ENCODE assay signal across 8 cellular contexts in the genomic region with DNA sequence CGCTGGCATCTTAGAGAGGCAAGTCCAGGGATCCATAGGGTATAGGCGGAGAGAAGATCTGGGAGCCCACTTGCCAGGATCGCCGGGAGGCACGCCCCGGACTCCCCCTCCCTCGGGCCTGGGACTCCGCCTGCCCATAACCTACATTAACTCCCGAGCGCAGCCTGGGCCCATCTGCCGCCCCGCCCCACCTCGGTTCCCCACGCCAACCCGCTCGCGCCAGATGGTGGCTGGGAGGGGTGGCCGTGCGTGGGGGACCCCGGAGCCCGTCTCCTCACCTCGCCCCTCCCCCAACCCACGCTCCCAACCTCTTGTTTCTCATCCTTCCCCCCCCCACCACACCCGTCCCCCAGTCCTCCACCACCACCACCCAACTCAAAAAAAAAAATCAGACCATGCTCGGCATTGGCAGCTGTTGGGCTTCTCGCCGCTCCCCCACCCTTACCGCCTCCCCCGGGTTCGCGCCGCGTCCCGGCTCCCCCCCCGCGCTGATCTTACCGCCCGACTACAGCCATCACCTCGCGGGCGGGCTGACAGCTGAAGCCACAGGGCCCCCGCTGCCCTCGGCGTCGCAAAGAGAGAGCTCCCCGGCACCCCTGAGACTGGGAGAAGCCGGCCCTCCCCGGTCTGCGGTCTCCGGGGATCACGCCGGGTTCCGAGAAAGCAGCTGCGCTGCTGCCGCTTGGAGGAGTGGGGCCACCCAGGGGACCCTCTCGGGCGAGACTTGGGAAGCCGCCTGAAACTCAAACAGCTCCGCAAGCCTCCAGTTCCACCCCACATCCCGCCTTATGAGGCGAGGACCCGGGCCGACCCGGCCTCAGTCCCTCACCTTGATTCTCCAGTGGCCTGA. TPM values are rescaled to one million over a fixed set of nuclear protein-coding genes. Genes with fewer than 3 reads are reported as not detected.
DNase-seq lines count a peak whose midpoint lies in the region; ATAC-seq, FAIRE-seq and TF ChIP-seq lines count a peak whose summit lies in the region.

No MANE protein-coding gene starts in this region.

- H3K4me3 Mint-ChIP-seq in activated T-helper 17 cell treated with anti-CD3 and anti-CD28 coated beads, Interleukin-2, amount 50 U/mL, for 72 hours: peak overlapping the region; percentile 75
- H3K4me3 Mint-ChIP-seq in activated CD8-positive, alpha-beta memory T cell treated with anti-CD3 and anti-CD28 coated beads, Interleukin-2, amount 10 ng/mL, durations not matched to agents 7 days and 5 days: no peak overlapping the region

- intact Hi-C loops in lower leg skin (cut with DNase I; ENCODE audit: low total_unique reads): no loop called here

- H3K27ac ChIP-seq in ACC112 (ENCODE audit: low read depth, low read length) (no peak overlapping the region), HEK293 (ENCODE audit: extremely low read depth, low read depth, low read length) (no peak overlapping the region; the same call in 1 of the 2 replicates)

- H3K4me1 ChIP-seq in ACC112 (ENCODE audit: control insufficient read depth, insufficient read depth, low read length, unreplicated experiment): peaks cover 14% of the 10 kb centered on the region
- no peaks in the 10 kb centered on the region for H3K4me1 ChIP-seq in HEK293 (ENCODE audit: control insufficient read depth, insufficient read depth, low read length)

- POLR2A ChIA-PET in HEK293 (lab: Yijun Ruan, JAX): interaction anchor here (1.2 to 6.1 kb wide), 8 partner anchors 8 to 164 kb away, joined by 3 to 58 read pairs (median 8); partner anchors contain the start of genes CHAC1, GCHFR and RHOV

- DNase-seq in lower leg skin (ENCODE audit: low spot score in 2 of 2) (no peak), GM12892 (ENCODE audit: insufficient read length) (no peak)
- DNase-seq in activated CD8-positive, alpha-beta memory T cell treated with anti-CD3 and anti-CD28 coated beads, Interleukin-2, amount 10 ng/mL, durations not matched to agents 7 days and 5 days: no peak

- H3K4me1 Mint-ChIP-seq in activated T-helper 17 cell treated with anti-CD3 and anti-CD28 coated beads, Interleukin-2, amount 50 U/mL, for 72 hours: peaks cover 7% of the 10 kb centered on the region
- peaks cover 46% of the 10 kb centered on the region for H3K4me1 Mint-ChIP-seq in activated CD8-positive, alpha-beta memory T cell treated with anti-CD3 and anti-CD28 coated beads, Interleukin-2, amount 10 ng/mL, durations not matched to agents 7 days and 5 days

- CTCF ChIA-PET in HEK293 (lab: Yijun Ruan, JAX): interaction anchor here (0.8 to 5.0 kb wide), 5 partner anchors 13 to 23 kb away, joined by 3 to 32 read pairs (median 5); no protein-coding TSS in a partner anchor
- CTCF ChIA-PET in activated CD8-positive, alpha-beta memory T cell treated with anti-CD3 and anti-CD28 coated beads, Interleukin-2, amount 10 ng/mL, durations not matched to agents 7 days and 5 days (lab: Charles Lee): interaction anchor here (0.8 to 7.5 kb wide), 9 partner anchors 14 to 303 kb away, joined by 3 to 75 read pairs (median 4); partner anchors contain the start of genes CHAC1 and CHP1

- H2AFZ ChIP-seq in ACC112 (ENCODE audit: low read length, unreplicated experiment): no peak overlapping the region

- no peaks in the 10 kb centered on the region for H3K79me2 ChIP-seq in ACC112 (ENCODE audit: control insufficient read depth, insufficient read depth, low read length, unreplicated experiment)

- no peaks in the 10 kb centered on the region for H3K9me3 ChIP-seq in HEK293 (ENCODE audit: control insufficient read depth, insufficient read depth, low read depth, low read length)

- H3K27ac Mint-ChIP-seq in activated T-helper 17 cell treated with anti-CD3 and anti-CD28 coated beads, Interleukin-2, amount 50 U/mL, for 72 hours: no peak overlapping the region
- no peak overlapping the region for H3K27ac Mint-ChIP-seq in activated CD8-positive, alpha-beta memory T cell treated with anti-CD3 and anti-CD28 coated beads, Interleukin-2, amount 10 ng/mL, durations not matched to agents 7 days and 5 days

- TF ChIP-seq POLR2A in lower leg skin (IDR thresholded peaks at IDR 0.05) (no peak), GM12892 (IDR thresholded peaks at IDR 0.05; ENCODE audit: low read depth, low read length) (no peak)

- TF ChIP-seq CTCF in HEK293 (tag by site-specific recombination; IDR thresholded peaks at IDR 0.05): no peak
- no peak for TF ChIP-seq CTCF in lower leg skin (IDR thresholded peaks at IDR 0.05)

- H3K36me3 ChIP-seq in ACC112 (ENCODE audit: insufficient read depth, low read length) (no peaks in the 10 kb centered on the region), HEK293 (ENCODE audit: control insufficient read depth in 2 of 2, insufficient read depth in 1 of 2, low read length in 2 of 2) (no peaks in the 10 kb centered on the region)

- no peak for ATAC-seq in activated T-helper 17 cell treated with anti-CD3 and anti-CD28 coated beads, Interleukin-2, amount 50 U/mL, for 72 hours (replicated peaks)
- ATAC-seq in HG02885 (IDR thresholded peaks at IDR 0.05; ENCODE audit: poor library complexity, unreplicated experiment) (no peak), HG03521 (IDR thresholded peaks at IDR 0.05; ENCODE audit: unreplicated experiment) (no peak)
- no peak for ATAC-seq in activated CD8-positive, alpha-beta memory T cell treated with anti-CD3 and anti-CD28 coated beads, Interleukin-2, amount 10 ng/mL, durations not matched to agents 7 days and 5 days

- FAIRE-seq in GM12892 (lab: Jason Lieb, UNC): no peak

- H3K27me3 Mint-ChIP-seq in activated T-helper 17 cell treated with anti-CD3 and anti-CD28 coated beads, Interleukin-2, amount 50 U/mL, for 72 hours: peaks cover 38% of the 10 kb centered on the region
- H3K27me3 Mint-ChIP-seq in activated CD8-positive, alpha-beta memory T cell treated with anti-CD3 and anti-CD28 coated beads, Interleukin-2, amount 10 ng/mL, durations not matched to agents 7 days and 5 days: peaks cover 77% of the 10 kb centered on the region

- no peaks in the 10 kb centered on the region for H3K9me3 Mint-ChIP-seq in activated T-helper 17 cell treated with anti-CD3 and anti-CD28 coated beads, Interleukin-2, amount 50 U/mL, for 72 hours
- no peaks in the 10 kb centered on the region for H3K9me3 Mint-ChIP-seq in activated CD8-positive, alpha-beta memory T cell treated with anti-CD3 and anti-CD28 coated beads, Interleukin-2, amount 10 ng/mL, durations not matched to agents 7 days and 5 days (ENCODE audit: low read depth)

- H3K4me3 ChIP-seq in ACC112 (ENCODE audit: low read depth, low read length) (peak overlapping the region; percentile 60), HEK293 (ENCODE audit: low read depth, low read length) (peak overlapping the region; percentile 49), lower leg skin (ENCODE audit: low read depth, poor library complexity, severe bottlenecking) (peak overlapping the region; percentile 1)

- 5 to 8% methylated on average over 45 to 48 of the region's 64 CpGs for WGBS in lower leg skin, 2 donors

- no peaks in the 10 kb centered on the region for H3K36me3 Mint-ChIP-seq in activated T-helper 17 cell treated with anti-CD3 and anti-CD28 coated beads, Interleukin-2, amount 50 U/mL, for 72 hours (ENCODE audit: low read depth)
- no peaks in the 10 kb centered on the region for H3K36me3 Mint-ChIP-seq in activated CD8-positive, alpha-beta memory T cell treated with anti-CD3 and anti-CD28 coated beads, Interleukin-2, amount 10 ng/mL, durations not matched to agents 7 days and 5 days

- peaks cover 58% of the 10 kb centered on the region for H3K27me3 ChIP-seq in ACC112 (ENCODE audit: insufficient read depth, low read length)

TF ChIP-seq in HEK293, 187 proteins besides CTCF, POLR2A, EP300 and RAD21 (continues in another document):
- TF ChIP-seq ZFP69B (tag by site-specific recombination; IDR thresholded peaks at IDR 0.05) (no peak), ZBTB20 (tag by site-specific recombination; IDR thresholded peaks at IDR 0.05) (0 out of 2 replicates have a peak, but pooled peaks have one; percentile 16), KLF17 (tag by site-specific recombination; IDR thresholded peaks at IDR 0.05) (peak; percentile 70; the same call in 1 of the 2 replicates), EGR2 (tag by site-specific recombination; IDR thresholded peaks at IDR 0.05; ENCODE audit: low read depth) (peak; percentile 83), SP2 (tag by site-specific recombination; IDR thresholded peaks at IDR 0.05) (peak; percentile 30; the same call in 1 of the 2 replicates), ZFHX2 (tag by site-specific recombination; conservative IDR thresholded peaks at IDR 0.05) (peak; percentile 92)

RNA-seq across cellular contexts. Expression of gene DLL4, which starts 1.4 kb away (rescaled TPM):
- not detected for total RNA-seq in activated T-helper 17 cell treated with anti-CD3 and anti-CD28 coated beads, Interleukin-2, amount 50 U/mL, for 72 hours
- total RNA-seq in lower leg skin: 1 to 10 TPM; 4.0 to 8.3 (median 5.1) TPM
- 0.17 TPM for polyA plus RNA-seq in GM12892 (2012; ENCODE audit: missing spikeins)
- under 1 TPM in 1 of 2 experiments, not detected in 1; 0.12 TPM for total RNA-seq in activated CD8-positive, alpha-beta memory T cell treated with anti-CD3 and anti-CD28 coated beads, Interleukin-2, amount 10 ng/mL, durations not matched to agents 7 days and 5 days

RNA-seq across cellular contexts. Expression of gene CHAC1, which starts 25.5 kb away (rescaled TPM):
- total RNA-seq in activated T-helper 17 cell treated with anti-CD3 and anti-CD28 coated beads, Interleukin-2, amount 50 U/mL, for 72 hours: 1 to 10 TPM; 2.4 to 6.8 TPM
- total RNA-seq in lower leg skin: 10 to 100 TPM in 1 of 4 donors, 1 to 10 TPM in 1, under 1 TPM in 1, not detected in 1; 0.81 to 13.6 (median 4.4) TPM
- polyA plus RNA-seq in GM12892 (2012; ENCODE audit: missing spikeins): 1.4 TPM
- 10 to 100 TPM in 1 of 2 experiments, 1 to 10 TPM in 1; 8.3 to 13.0 TPM for total RNA-seq in activated CD8-positive, alpha-beta memory T cell treated with anti-CD3 and anti-CD28 coated beads, Interleukin-2, amount 10 ng/mL, durations not matched to agents 7 days and 5 days

RNA-seq across cellular contexts. Expression of gene VPS18, which starts 33.5 kb away (rescaled TPM):
- 10 to 100 TPM in 1 of 2 donors, 1 to 10 TPM in 1; 5.6 to 12.0 TPM for total RNA-seq in activated T-helper 17 cell treated with anti-CD3 and anti-CD28 coated beads, Interleukin-2, amount 50 U/mL, for 72 hours
- total RNA-seq in lower leg skin: 10 to 100 TPM; 15.4 to 29.9 (median 25.7) TPM
- polyA plus RNA-seq in GM12892 (2012; ENCODE audit: missing spikeins): 4.0 TPM
- 10 to 100 TPM; 16.9 to 19.5 TPM for total RNA-seq in activated CD8-positive, alpha-beta memory T cell treated with anti-CD3 and anti-CD28 coated beads, Interleukin-2, amount 10 ng/mL, durations not matched to agents 7 days and 5 days

RNA-seq across cellular contexts. Expression of gene RHOV, which starts 53.7 kb away (rescaled TPM):
- total RNA-seq in activated T-helper 17 cell treated with anti-CD3 and anti-CD28 coated beads, Interleukin-2, amount 50 U/mL, for 72 hours: under 1 TPM; 0.24 to 0.45 TPM
- 100 to 1,000 TPM in 1 of 4 donors, 10 to 100 TPM in 3; 78.5 to 111 (median 95.9) TPM for total RNA-seq in lower leg skin
- 15.1 TPM for polyA plus RNA-seq in GM12892 (2012; ENCODE audit: missing spikeins)
- total RNA-seq in activated CD8-positive, alpha-beta memory T cell treated with anti-CD3 and anti-CD28 coated beads, Interleukin-2, amount 10 ng/mL, durations not matched to agents 7 days and 5 days: not detected

Comparison
In these comparisons a context has a peak if more than half of its experiments do, and no peak if none do; other contexts are left out.
1. H3K4me3 ChIP-seq: peak in every context shown above with its lines; median percentile 60 in ACC112; 49 in HEK293; 1 in lower leg skin.
2. RNA of gene DLL4, which starts 1.4 kb away (total RNA-seq): 4.0 to 8.3 TPM in lower leg skin; 0.12 TPM in activated CD8-positive, alpha-beta memory T cell treated with anti-CD3 and anti-CD28 coated beads, Interleukin-2, amount 10 ng/mL, durations not matched to agents 7 days and 5 days and not detected in activated T-helper 17 cell treated with anti-CD3 and anti-CD28 coated beads, Interleukin-2, amount 50 U/mL, for 72 hours; every median in the first group is over 4 times any median in the second.